21 cellular contexts compared by ENCODE assay signal in genomic region chr20:4122931-4123330, GRCh38. TPM values are rescaled to one million over a fixed set of nuclear protein-coding genes. Genes with fewer than 3 reads are reported as not detected.
DNase-seq lines count a peak whose midpoint lies in the region; ATAC-seq, FAIRE-seq and TF ChIP-seq lines count a peak whose summit lies in the region.
"Had no signal": no experiment of that assay in that cellular context is flagged by ENCODE, and none has a peak within 500 bp of the region (broad histone marks: within the 10 kb centered on the region; RNA-seq: fewer than 3 reads in every experiment).

No MANE protein-coding gene starts in this region.

- intact Hi-C loops in right lobe of liver (cut with DNase I): no loop called here

- H2AK5ac ChIP-seq in neuronal stem cell (ENCODE audit: low read depth, low read length): no peak overlapping the region

- DNase-seq in A549 (ENCODE audit: low read depth in 1 of 2, low spot score in 1 of 2) (no peak), GM23338 (ENCODE audit: low spot score) (no peak), dermis blood vessel endothelial cell (peak; percentile 40), neuronal stem cell (ENCODE audit: low spot score) (no peak), NOMO-1 treated with DMSO at 0.1 percent for 48 hours (lab: John Stamatoyannopoulos, UW; ENCODE audit: unreplicated experiment) (no peak), NCI-H1694 (lab: John Stamatoyannopoulos, UW) (no peak), right lobe of liver (no peak)
- no peak for DNase-seq in activated effector memory CD4-positive, alpha-beta T cell treated with anti-CD3 and anti-CD28 coated beads, Interleukin-2, amount 50 U/mL, for 16 hours
- DNase-seq: Caco-2; CD4-positive, CD25-positive, alpha-beta regulatory T cell; CD8-positive, alpha-beta T cell; DMS153; DND-41; H7; HCEC 1CT had no signal

- H2BK120ac ChIP-seq in neuronal stem cell (ENCODE audit: low read depth, low read length): no peak overlapping the region

- no peaks in the 10 kb centered on the region for H4K20me1 ChIP-seq in GM23338 (replicated peaks; ENCODE audit: insufficient read depth)
- H4K20me1 ChIP-seq: BLaER1 had no signal

- no peak overlapping the region for H2BK12ac ChIP-seq in neuronal stem cell (ENCODE audit: low read length)

- no peak overlapping the region for H2BK5ac ChIP-seq in neuronal stem cell (ENCODE audit: low read length)

- ATAC-seq in A549: peak in 1 of 2 experiments; percentile 13; a peak in 2 of 6 replicates
- no peak for ATAC-seq in GM23338
- no peak for ATAC-seq in right lobe of liver
- ATAC-seq: CD8-positive, alpha-beta T cell had no signal

- no peak for TF ChIP-seq EP300 in A549 (IDR thresholded peaks at IDR 0.05)

- no peak overlapping the region for H4K91ac ChIP-seq in neuronal stem cell (ENCODE audit: low read depth, low read length, poor library complexity)

- H3F3A ChIP-seq in GM23338 (replicated peaks; ENCODE audit: low read depth): no peaks in the 10 kb centered on the region

- no peaks in the 10 kb centered on the region; the same call in 2 of the 3 replicates for H3K4me1 Mint-ChIP-seq in GM23338
- H3K4me1 Mint-ChIP-seq: B cell; CD4-positive, CD25-positive, alpha-beta regulatory T cell had no signal

- H3K27me3 Mint-ChIP-seq in GM23338 (ENCODE audit: insufficient read depth, low read depth, poor library complexity): peaks cover 5% of the 10 kb centered on the region

- no peaks in the 10 kb centered on the region for H3K79me2 ChIP-seq in GM23338 (replicated peaks; ENCODE audit: insufficient read depth)

- no peaks in the 10 kb centered on the region for H3K36me3 Mint-ChIP-seq in GM23338 (ENCODE audit: low read depth)
- H3K36me3 Mint-ChIP-seq: CD4-positive, CD25-positive, alpha-beta regulatory T cell; CD8-positive, alpha-beta T cell had no signal

- H3K36me3 ChIP-seq in GM23338 (ENCODE audit: insufficient read depth) (no peaks in the 10 kb centered on the region), neuronal stem cell (replicated peaks in 1 of 2; ENCODE audit: control insufficient read depth in 2 of 2, insufficient read depth in 2 of 2, low read length in 2 of 2) (no peaks in the 10 kb centered on the region), right lobe of liver (no peaks in the 10 kb centered on the region)
- H3K36me3 ChIP-seq: BLaER1 had no signal

- no peaks in the 10 kb centered on the region for H3K79me1 ChIP-seq in neuronal stem cell (ENCODE audit: low read depth, low read length)

- peaks cover 7% of the 10 kb centered on the region; the same call in 1 of the 2 replicates for H3K9me2 ChIP-seq in GM23338 (ENCODE audit: insufficient read depth)

- H3K4me2 ChIP-seq in A549 (peak overlapping the region; percentile 33), GM23338 (no peak overlapping the region), neuronal stem cell (ENCODE audit: insufficient read depth, low read length, poor library complexity, severe bottlenecking) (no peak overlapping the region)
- H3K4me2 ChIP-seq: BLaER1 had no signal

- no peak overlapping the region for H3K18ac ChIP-seq in neuronal stem cell (ENCODE audit: low read length)

- H2AFZ ChIP-seq in GM23338 (peak overlapping the region; percentile 18; the same call in 1 of the 2 replicates), neuronal stem cell (ENCODE audit: low read length) (no peak overlapping the region)

- 29% methylated on average over 2 of the region's 2 CpGs for WGBS in A549 (ENCODE audit: missing lambda C conversion rate)
- WGBS in neuronal stem cell (ENCODE audit: extremely low coverage in 2 of 2, insufficient read length in 2 of 2, insufficient replicate concordance in 1 of 2), 2 donors: no CpG with 5 or more reads among the region's 2 CpGs
- 6% methylated on average over 2 of the region's 2 CpGs for WGBS in right lobe of liver (ENCODE audit: insufficient coverage, low coverage, low lambda C conversion rate, missing lambda C conversion rate)

- H3K27ac ChIP-seq in A549 (peak overlapping the region; percentile 86 to 89), GM23338 (ENCODE audit: low read depth) (no peak overlapping the region), neuronal stem cell (replicated peaks; ENCODE audit: low read length) (no peak overlapping the region), right lobe of liver (no peak overlapping the region)
- H3K27ac ChIP-seq: BLaER1, C4-2B had no signal

- H3K27me3 ChIP-seq in GM23338 (ENCODE audit: insufficient read depth) (no peaks in the 10 kb centered on the region), neuronal stem cell (ENCODE audit: control insufficient read depth in 3 of 3, insufficient read depth in 3 of 3, low read depth in 1 of 3, low read length in 3 of 3) (peaks cover 0 to 4% (median 0%) of the 10 kb centered on the region in 3 experiments), right lobe of liver (no peaks in the 10 kb centered on the region)
- H3K27me3 ChIP-seq: BLaER1 had no signal

- H3K23ac ChIP-seq in neuronal stem cell (ENCODE audit: low read depth, low read length, poor library complexity): no peak overlapping the region

- POLR2A ChIA-PET in A549 (lab: Yijun Ruan, JAX): interaction anchor here (1.2 kb wide), 1 partner anchor 12 kb away, joined by 3 read pairs; no protein-coding TSS in a partner anchor

- H3K9me3 Mint-ChIP-seq in GM23338: no peaks in the 10 kb centered on the region
- H3K9me3 Mint-ChIP-seq: CD8-positive, alpha-beta T cell had no signal

- H3K9me3 ChIP-seq in A549: peaks cover 12% of the 10 kb centered on the region; the same call in 2 of the 3 replicates
- peaks cover 0 to 1% of the 10 kb centered on the region in 2 donors for H3K9me3 ChIP-seq in neuronal stem cell (replicated peaks in 1 of 2; ENCODE audit: control insufficient read depth in 2 of 2, insufficient read depth in 1 of 2, low read depth in 1 of 2, low read length in 2 of 2)
- H3K9me3 ChIP-seq in right lobe of liver: no peaks in the 10 kb centered on the region
- H3K9me3 ChIP-seq: BLaER1, Caco-2 had no signal

- no peak for TF ChIP-seq RAD21 in A549 (conservative IDR thresholded peaks at IDR 0.05 in 1 of 2, IDR thresholded peaks at IDR 0.05 in 1 of 2)

- H3K4me3 ChIP-seq in A549 (no peak overlapping the region), GM23338 (no peak overlapping the region), neuronal stem cell (ENCODE audit: low read length in 2 of 2) (no peak overlapping the region), right lobe of liver (no peak overlapping the region)
- H3K4me3 ChIP-seq: BLaER1 had no signal

- H3K4me1 ChIP-seq in A549 (peaks cover 55% of the 10 kb centered on the region), GM23338 (ENCODE audit: insufficient read depth) (no peaks in the 10 kb centered on the region), neuronal stem cell (ENCODE audit: control insufficient read depth in 2 of 2, insufficient read depth in 1 of 2, low read depth in 1 of 2, low read length in 2 of 2) (no peaks in the 10 kb centered on the region), right lobe of liver (no peaks in the 10 kb centered on the region)
- H3K4me1 ChIP-seq: BLaER1, Caco-2 had no signal

- H4K8ac ChIP-seq in neuronal stem cell (ENCODE audit: low read depth, low read length): no peak overlapping the region

- no peak overlapping the region for H3K14ac ChIP-seq in neuronal stem cell (ENCODE audit: low read length)

- TF ChIP-seq CTCF in A549 (IDR thresholded peaks at IDR 0.05) (no peak), GM23338 (conservative IDR thresholded peaks at IDR 0.05; ENCODE audit: low read depth in 2 of 2) (no peak), right lobe of liver (IDR thresholded peaks at IDR 0.05) (no peak)

- no peak overlapping the region for H2BK15ac ChIP-seq in neuronal stem cell (ENCODE audit: low read length)

- no peak overlapping the region for H3K4me3 Mint-ChIP-seq in GM23338
- H3K4me3 Mint-ChIP-seq: B cell; CD4-positive, CD25-positive, alpha-beta regulatory T cell; CD8-positive, alpha-beta T cell had no signal

- H3K4ac ChIP-seq in neuronal stem cell (ENCODE audit: low read length): peak overlapping the region; percentile 53

- TF ChIP-seq POLR2A in A549 (IDR thresholded peaks at IDR 0.05; ENCODE audit: low read length): no peak
- no peak for TF ChIP-seq POLR2A in right lobe of liver (IDR thresholded peaks at IDR 0.05)

- no peak overlapping the region for H3K9ac ChIP-seq in neuronal stem cell (ENCODE audit: low read depth, low read length, poor library complexity)
- H3K9ac ChIP-seq: BLaER1 had no signal

- CTCF ChIA-PET in A549 (lab: Yijun Ruan, JAX): interaction anchor here (0.8 to 7.2 kb wide), 8 partner anchors 12 to 73 kb away, joined by 3 to 69 read pairs (median 4); no protein-coding TSS in a partner anchor

- peak; percentile 85 for FAIRE-seq in A549 (lab: Jason Lieb, UNC)
- FAIRE-seq: G401.6, GM12892, H1 had no signal

- H3K27ac Mint-ChIP-seq in GM23338: no peak overlapping the region
- H3K27ac Mint-ChIP-seq: B cell; CD4-positive, CD25-positive, alpha-beta regulatory T cell; CD8-positive, alpha-beta T cell had no signal

TF ChIP-seq in A549, 52 proteins besides CTCF, POLR2A, EP300 and RAD21 (continues in another document):
- TF ChIP-seq ZSCAN20 (CRISPR knock-in tag; IDR thresholded peaks at IDR 0.05): no peak
- TF ChIP-seq CEBPB (IDR thresholded peaks at IDR 0.05): peak in 1 of 2 experiments; percentile 4; a peak in 1 of 4 replicates
- TF ChIP-seq NPAS2 (CRISPR knock-in tag; IDR thresholded peaks at IDR 0.05; ENCODE audit: borderline replicate concordance): no peak
- TF ChIP-seq EHF (CRISPR knock-in tag; IDR thresholded peaks at IDR 0.05): no peak

TF ChIP-seq in GM23338, 12 proteins besides CTCF, POLR2A, EP300 and RAD21 (continues in another document):
- TF ChIP-seq STAT1 (IDR thresholded peaks at IDR 0.05; ENCODE audit: unreplicated experiment) (no peak), JUNB (IDR thresholded peaks at IDR 0.05; ENCODE audit: unreplicated experiment) (no peak), EZH2 (IDR thresholded peaks at IDR 0.05; ENCODE audit: low read depth, unreplicated experiment) (no peak), ZNF114 (CRISPR knock-in tag; IDR thresholded peaks at IDR 0.05) (no peak)

RNA-seq across cellular contexts. Expression of gene SMOX, which starts 25.7 kb away (rescaled TPM):
- 67.4 and 111 TPM in 2 replicates for polyA plus RNA-seq in A549 (2011; rRNA removed)
- polyA plus RNA-seq in A549 (2012; cell fraction: cytosol; rRNA removed): 143 and 175 TPM in 2 replicates
- polyA plus RNA-seq in A549 (2012; cell fraction: nucleus; rRNA removed): 251 and 331 TPM in 2 replicates
- 118 to 139 TPM (median 131 TPM) in 3 replicates for polyA plus RNA-seq in A549 (2017; fragmentation: RNase III; extraction: RNeasy Plus Mini Kit Qiagen cat#74134 plus additional on column Dnase treatment)
- polyA minus RNA-seq in A549 (2011; rRNA and poly(A)+ RNA removed): 35.4 and 69.5 TPM in 2 replicates
- 4.8 and 7.9 TPM in 2 replicates for total RNA-seq in GM23338 (2014; rRNA removed; shearing (Covaris generic))
- 7.0 and 7.9 TPM in 2 replicates for polyA plus RNA-seq in GM23338 (2016; fragmentation: Nextera tagmentation; extraction: Ambion mirVana)
- 13.1 and 23.5 TPM in 2 replicates for total RNA-seq in dermis blood vessel endothelial cell
- polyA plus RNA-seq in neuronal stem cell (2013, experiment 1 of 2): 18.2 TPM
- 16.8 TPM for polyA plus RNA-seq in neuronal stem cell (2013, experiment 2 of 2)
- total RNA-seq in right lobe of liver: 10 to 100 TPM in 1 of 6 experiments, 1 to 10 TPM in 4, under 1 TPM in 1; 0.95 to 11.7 (median 4.3) TPM
- total RNA-seq: B cell had no signal

Comparison
In these comparisons a context has a peak if more than half of its experiments do, and no peak if none do; other contexts are left out.
1. H3K27ac ChIP-seq: peak in A549 (2 of 2); none in GM23338 (single experiment), neuronal stem cell (single experiment) and right lobe of liver (0 of 3).